ENCODE assay signal across 23 cellular contexts in the genomic region with DNA sequence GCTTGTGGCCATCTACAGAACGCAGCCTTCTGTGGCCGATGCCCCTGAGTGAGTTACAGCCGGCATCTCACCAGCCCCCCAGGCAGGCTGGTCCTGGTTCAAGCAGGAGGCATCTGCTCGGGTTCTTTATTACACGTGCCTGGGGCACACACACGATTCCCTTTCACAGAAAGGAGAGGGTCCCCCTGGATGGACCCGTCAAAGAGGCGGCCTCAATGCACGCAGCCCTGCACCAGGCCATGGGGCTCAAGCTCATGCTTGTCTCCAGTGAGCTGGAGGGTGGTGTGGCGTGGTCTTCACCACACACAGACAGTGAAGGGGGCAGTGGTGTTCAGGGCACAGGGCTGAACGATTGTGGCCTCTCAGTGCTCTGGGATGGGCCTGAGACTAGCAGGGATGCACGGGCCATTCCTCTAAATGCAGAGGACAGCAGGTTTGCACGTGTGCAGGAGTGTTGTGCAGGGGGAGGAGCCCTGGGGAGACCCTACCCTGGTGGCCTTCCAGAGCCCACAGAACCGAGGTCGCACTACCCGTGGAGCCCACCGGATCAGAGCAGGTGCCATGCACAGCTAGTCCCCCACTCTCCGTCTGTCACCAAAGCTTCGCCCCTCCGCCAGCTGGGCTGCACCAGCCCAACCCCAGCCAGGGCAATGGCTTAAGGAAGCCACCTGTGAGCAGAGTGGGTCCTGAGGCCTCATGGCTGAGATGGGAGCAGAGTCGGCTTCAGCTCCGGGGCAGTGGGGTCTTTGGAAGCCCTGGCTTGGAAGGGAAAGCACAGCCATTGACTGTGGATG. TPM values are rescaled to one million over a fixed set of nuclear protein-coding genes. Genes with fewer than 3 reads are reported as not detected.
"Had no signal": no experiment of that assay in that cellular context is flagged by ENCODE, and none has a peak within 500 bp of the region (broad histone marks: within the 10 kb centered on the region; RNA-seq: fewer than 3 reads in every experiment).

No MANE protein-coding gene starts in this region.

- H3K9me3 Mint-ChIP-seq: IgD-negative memory B cell had no signal

- DNase-seq: Kasumi-1, MV-4-11, NCI-H1048, NCI-H1105, NCI-H1417, NCI-H1436 treated with DMSO at 0.1 percent for 48 hours, NCI-H1694, NCI-H187 treated with DMSO at 0.1 percent for 48 hours, NCI-H2029 treated with DMSO at 0.1 percent for 48 hours, NCI-H2171 treated with DMSO at 0.1 percent for 48 hours, NCI-H345, NCI-H446 treated with DMSO at 0.1 percent for 48 hours, NCI-H510A treated with DMSO at 0.1 percent for 48 hours, NCI-H526, RPMI8226, SHP77 treated with DMSO at 0.1 percent for 48 hours, SJCRH30 had no signal

- H3K9me3 ChIP-seq: SJCRH30 had no signal

- H3K27ac ChIP-seq: KMS-11, SJCRH30 had no signal

- H3K9ac ChIP-seq: KMS-11 had no signal

- H3K4me1 Mint-ChIP-seq: IgD-negative memory B cell had no signal

- H3K4me2 ChIP-seq: KMS-11 had no signal

- H3K4me1 ChIP-seq: SJCRH30 had no signal

- H3K27ac Mint-ChIP-seq: IgD-negative memory B cell had no signal

- H3K27me3 Mint-ChIP-seq: IgD-negative memory B cell had no signal

- H3K4me3 ChIP-seq: K562, SJCRH30 had no signal

- ATAC-seq: K562, SK-N-SH treated with all-trans-retinoic acid at 6 μM for 48 hours had no signal

- H3K36me3 ChIP-seq: SJCRH30 had no signal

- H3K4me3 Mint-ChIP-seq: IgD-negative memory B cell had no signal

RNA-seq across cellular contexts. Expression of a gene that starts 23.1 kb away (rescaled TPM):
- total RNA-seq: HT1080, MCF 10A, SJCRH30 had no signal
- polyA plus RNA-seq: IgD-negative memory B cell had no signal

RNA-seq across cellular contexts. Expression of a gene that starts 58.4 kb away (rescaled TPM):
- total RNA-seq: HT1080, MCF 10A had no signal
- polyA plus RNA-seq: IgD-negative memory B cell had no signal
